In the genomic region with DNA sequence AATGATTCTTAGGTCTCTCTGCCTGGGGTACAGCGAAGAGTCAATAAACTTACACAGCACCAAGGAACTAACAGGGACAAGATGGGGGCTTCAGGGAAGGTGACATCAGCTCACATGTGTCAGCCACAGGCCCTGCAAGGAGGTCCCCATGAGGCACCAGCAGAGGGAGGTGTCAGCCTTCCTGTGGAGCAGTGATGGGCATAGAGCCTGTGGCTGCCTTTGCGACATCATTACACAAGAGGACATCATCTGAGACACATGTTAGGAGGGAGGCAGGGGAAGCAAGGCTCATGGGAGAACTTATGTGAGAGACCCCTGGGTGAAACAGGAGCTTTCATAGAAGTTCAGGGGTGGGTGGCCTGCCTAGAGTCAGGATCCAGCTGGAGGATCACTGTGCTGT, we compare ENCODE assay signal across 8 cellular contexts.
DNase-seq lines count a peak whose midpoint lies in the region; ATAC-seq and TF ChIP-seq lines count a peak whose summit lies in the region.

No MANE protein-coding gene starts in this region.

- no peak overlapping the region for H3K4me2 ChIP-seq in neural cell (ENCODE audit: low read length)

- no peak overlapping the region for H3K27ac Mint-ChIP-seq in activated CD8-positive, alpha-beta T cell treated with anti-CD3 and anti-CD28 coated beads for 36 hours
- no peak overlapping the region for H3K27ac Mint-ChIP-seq in activated CD8-positive, alpha-beta T cell treated with anti-CD3 and anti-CD28 coated beads, Interleukin-2, amount 10 ng/mL, durations not matched to agents 7 days and 5 days

- H3K4me3 Mint-ChIP-seq in activated CD8-positive, alpha-beta T cell treated with anti-CD3 and anti-CD28 coated beads for 36 hours: no peak overlapping the region
- H3K4me3 Mint-ChIP-seq in activated CD8-positive, alpha-beta T cell treated with anti-CD3 and anti-CD28 coated beads, Interleukin-2, amount 10 ng/mL, durations not matched to agents 7 days and 5 days: no peak overlapping the region

- no peaks in the 10 kb centered on the region for H3K27me3 ChIP-seq in neural cell (ENCODE audit: insufficient read depth, low read depth, low read length)

- POLR2A ChIA-PET in activated CD8-positive, alpha-beta T cell treated with anti-CD3 and anti-CD28 coated beads for 36 hours (lab: Charles Lee): interaction anchor here (0.6 to 0.9 kb wide), 2 partner anchors 9 to 58 kb away, joined by 3 to 4 read pairs; no protein-coding TSS in a partner anchor
- POLR2A ChIA-PET in activated CD8-positive, alpha-beta T cell treated with anti-CD3 and anti-CD28 coated beads, Interleukin-2, amount 10 ng/mL, durations not matched to agents 7 days and 5 days (lab: Charles Lee): no interaction called here

- no peak for ATAC-seq in activated CD8-positive, alpha-beta T cell treated with anti-CD3 and anti-CD28 coated beads for 36 hours
- ATAC-seq in activated CD8-positive, alpha-beta T cell treated with anti-CD3 and anti-CD28 coated beads, Interleukin-2, amount 10 ng/mL, durations not matched to agents 7 days and 5 days: no peak
- ATAC-seq in HG02763 (IDR thresholded peaks at IDR 0.05; ENCODE audit: unreplicated experiment) (no peak), HG03135 (IDR thresholded peaks at IDR 0.05; ENCODE audit: unreplicated experiment) (no peak)

- no peak overlapping the region for H3K27ac ChIP-seq in neural cell (ENCODE audit: low read length)

- no peak overlapping the region for H3K9ac ChIP-seq in neural cell (ENCODE audit: low read length)

- H3K9me3 ChIP-seq in neural cell (ENCODE audit: low read length): no peaks in the 10 kb centered on the region

- no peaks in the 10 kb centered on the region for H3F3A ChIP-seq in neural cell (ENCODE audit: insufficient read depth, low read length, poor library complexity, severe bottlenecking)

- H3K9me2 ChIP-seq in neural cell (ENCODE audit: insufficient read depth, low read length): no peaks in the 10 kb centered on the region

- peak; percentile 17 for DNase-seq in activated CD8-positive, alpha-beta T cell treated with anti-CD3 and anti-CD28 coated beads for 36 hours
- no peak for DNase-seq in activated CD8-positive, alpha-beta T cell treated with anti-CD3 and anti-CD28 coated beads, Interleukin-2, amount 10 ng/mL, durations not matched to agents 7 days and 5 days
- peak; percentile 72 for DNase-seq in MV-4-11 (lab: John Stamatoyannopoulos, UW)
- DNase-seq in ecto neural progenitor cell (ENCODE audit: low spot score): peak; percentile 63
- no peak for DNase-seq in activated effector memory CD4-positive, alpha-beta T cell treated with anti-CD3 and anti-CD28 coated beads, Interleukin-2, amount 50 U/mL, for 16 hours

- H3K36me3 ChIP-seq in neural cell (ENCODE audit: insufficient read depth, low read length): no peaks in the 10 kb centered on the region

- intact Hi-C loops in activated CD8-positive, alpha-beta T cell treated with anti-CD3 and anti-CD28 coated beads for 36 hours (cut with micrococcal nuclease): no loop called here

- H3K27me3 Mint-ChIP-seq in activated CD8-positive, alpha-beta T cell treated with anti-CD3 and anti-CD28 coated beads for 36 hours: no peaks in the 10 kb centered on the region
- H3K27me3 Mint-ChIP-seq in activated CD8-positive, alpha-beta T cell treated with anti-CD3 and anti-CD28 coated beads, Interleukin-2, amount 10 ng/mL, durations not matched to agents 7 days and 5 days (ENCODE audit: low read depth): no peaks in the 10 kb centered on the region

- TF ChIP-seq RAD21 in neural cell (conservative IDR thresholded peaks at IDR 0.05): peak; percentile 16

- no peak for TF ChIP-seq CTCF in activated CD8-positive, alpha-beta T cell treated with anti-CD3 and anti-CD28 coated beads for 36 hours (IDR thresholded peaks at IDR 0.05)
- no peak for TF ChIP-seq CTCF in neural cell (IDR thresholded peaks at IDR 0.05; ENCODE audit: poor library complexity, severe bottlenecking)

- H3K4me3 ChIP-seq in neural cell (ENCODE audit: low read length): no peak overlapping the region

- no peaks in the 10 kb centered on the region for H3K79me2 ChIP-seq in neural cell (replicated peaks; ENCODE audit: insufficient read depth, low read length)

- no peaks in the 10 kb centered on the region for H3K4me1 Mint-ChIP-seq in activated CD8-positive, alpha-beta T cell treated with anti-CD3 and anti-CD28 coated beads for 36 hours (ENCODE audit: low read depth)
- H3K4me1 Mint-ChIP-seq in activated CD8-positive, alpha-beta T cell treated with anti-CD3 and anti-CD28 coated beads, Interleukin-2, amount 10 ng/mL, durations not matched to agents 7 days and 5 days (ENCODE audit: low read depth): no peaks in the 10 kb centered on the region

- H4K20me1 ChIP-seq in neural cell (ENCODE audit: insufficient read depth): no peaks in the 10 kb centered on the region

- H2AFZ ChIP-seq in neural cell (ENCODE audit: low read depth, low read length): no peak overlapping the region

- peaks cover 3% of the 10 kb centered on the region for H3K9me3 Mint-ChIP-seq in activated CD8-positive, alpha-beta T cell treated with anti-CD3 and anti-CD28 coated beads for 36 hours
- H3K9me3 Mint-ChIP-seq in activated CD8-positive, alpha-beta T cell treated with anti-CD3 and anti-CD28 coated beads, Interleukin-2, amount 10 ng/mL, durations not matched to agents 7 days and 5 days (ENCODE audit: insufficient read depth): peaks cover 5% of the 10 kb centered on the region

- TF ChIP-seq EP300 in neural cell (conservative IDR thresholded peaks at IDR 0.05; ENCODE audit: poor library complexity, severe bottlenecking): no peak

- CTCF ChIA-PET in activated CD8-positive, alpha-beta T cell treated with anti-CD3 and anti-CD28 coated beads for 36 hours (lab: Charles Lee): no interaction called here
- CTCF ChIA-PET in activated CD8-positive, alpha-beta T cell treated with anti-CD3 and anti-CD28 coated beads, Interleukin-2, amount 10 ng/mL, durations not matched to agents 7 days and 5 days (lab: Charles Lee): no interaction called here

- no peaks in the 10 kb centered on the region for H3K36me3 Mint-ChIP-seq in activated CD8-positive, alpha-beta T cell treated with anti-CD3 and anti-CD28 coated beads for 36 hours (ENCODE audit: low read depth)
- H3K36me3 Mint-ChIP-seq in activated CD8-positive, alpha-beta T cell treated with anti-CD3 and anti-CD28 coated beads, Interleukin-2, amount 10 ng/mL, durations not matched to agents 7 days and 5 days (ENCODE audit: low read depth): no peaks in the 10 kb centered on the region

TF ChIP-seq in neural cell, 6 proteins besides CTCF, POLR2A, EP300 and RAD21:
- no peak for TF ChIP-seq POLR2AphosphoS5 (IDR thresholded peaks at IDR 0.05)
- TF ChIP-seq, protein P1, sequence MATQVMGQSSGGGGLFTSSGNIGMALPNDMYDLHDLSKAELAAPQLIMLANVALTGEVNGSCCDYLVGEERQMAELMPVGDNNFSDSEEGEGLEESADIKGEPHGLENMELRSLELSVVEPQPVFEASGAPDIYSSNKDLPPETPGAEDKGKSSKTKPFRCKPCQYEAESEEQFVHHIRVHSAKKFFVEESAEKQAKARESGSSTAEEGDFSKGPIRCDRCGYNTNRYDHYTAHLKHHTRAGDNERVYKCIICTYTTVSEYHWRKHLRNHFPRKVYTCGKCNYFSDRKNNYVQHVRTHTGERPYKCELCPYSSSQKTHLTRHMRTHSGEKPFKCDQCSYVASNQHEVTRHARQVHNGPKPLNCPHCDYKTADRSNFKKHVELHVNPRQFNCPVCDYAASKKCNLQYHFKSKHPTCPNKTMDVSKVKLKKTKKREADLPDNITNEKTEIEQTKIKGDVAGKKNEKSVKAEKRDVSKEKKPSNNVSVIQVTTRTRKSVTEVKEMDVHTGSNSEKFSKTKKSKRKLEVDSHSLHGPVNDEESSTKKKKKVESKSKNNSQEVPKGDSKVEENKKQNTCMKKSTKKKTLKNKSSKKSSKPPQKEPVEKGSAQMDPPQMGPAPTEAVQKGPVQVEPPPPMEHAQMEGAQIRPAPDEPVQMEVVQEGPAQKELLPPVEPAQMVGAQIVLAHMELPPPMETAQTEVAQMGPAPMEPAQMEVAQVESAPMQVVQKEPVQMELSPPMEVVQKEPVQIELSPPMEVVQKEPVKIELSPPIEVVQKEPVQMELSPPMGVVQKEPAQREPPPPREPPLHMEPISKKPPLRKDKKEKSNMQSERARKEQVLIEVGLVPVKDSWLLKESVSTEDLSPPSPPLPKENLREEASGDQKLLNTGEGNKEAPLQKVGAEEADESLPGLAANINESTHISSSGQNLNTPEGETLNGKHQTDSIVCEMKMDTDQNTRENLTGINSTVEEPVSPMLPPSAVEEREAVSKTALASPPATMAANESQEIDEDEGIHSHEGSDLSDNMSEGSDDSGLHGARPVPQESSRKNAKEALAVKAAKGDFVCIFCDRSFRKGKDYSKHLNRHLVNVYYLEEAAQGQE (IDR thresholded peaks at IDR 0.05; ENCODE audit: borderline replicate concordance): no peak
- TF ChIP-seq TAF1 (IDR thresholded peaks at IDR 0.05; ENCODE audit: low read depth): no peak

Comparison
In these comparisons a context has a peak if more than half of its experiments do, and no peak if none do; other contexts are left out.
1. DNase-seq: peak in activated CD8-positive, alpha-beta T cell treated with anti-CD3 and anti-CD28 coated beads for 36 hours (single experiment), MV-4-11 (single experiment) and ecto neural progenitor cell (single experiment); none in activated CD8-positive, alpha-beta T cell treated with anti-CD3 and anti-CD28 coated beads, Interleukin-2, amount 10 ng/mL, durations not matched to agents 7 days and 5 days (single experiment) and activated effector memory CD4-positive, alpha-beta T cell treated with anti-CD3 and anti-CD28 coated beads, Interleukin-2, amount 50 U/mL, for 16 hours (single experiment).